ENCODE assay signal across 21 cellular contexts in genomic region chr22:27151407-27151806, GRCh38.
DNase-seq lines count a peak whose midpoint lies in the region; ATAC-seq and TF ChIP-seq lines count a peak whose summit lies in the region.
"Had no signal": no experiment of that assay in that cellular context is flagged by ENCODE, and none has a peak within 500 bp of the region (broad histone marks: within the 10 kb centered on the region; RNA-seq: fewer than 3 reads in every experiment).

No MANE protein-coding gene starts in this region.

- no peak for DNase-seq in PC-9
- no peak for DNase-seq in choroid plexus epithelial cell (ENCODE audit: low read depth)
- no peak for DNase-seq in retinal pigment epithelial cell (ENCODE audit: low read depth)
- DNase-seq in epidermal melanocyte (ENCODE audit: insufficient read length, low spot score), result no peak
- DNase-seq in suprapubic skin (ENCODE audit: low spot score in 2 of 2), result no peak
- DNase-seq: activated CD4-positive, alpha-beta T cell treated with anti-CD3 and anti-CD28 coated beads, Interleukin-2, amount 50 U/mL, for 4 hours; activated naive CD8-positive, alpha-beta T cell treated with anti-CD3 and anti-CD28 coated beads, Interleukin-2, amount 10 ng/mL, durations not matched to agents 7 days and 5 days; DMS53; effector memory CD4-positive, alpha-beta T cell; esophagus squamous epithelium; hippocampal formation; KBM-7; left lung; midbrain; NCI-H1436 treated with DMSO at 0.1 percent for 48 hours; NCI-H526 treated with DMSO at 0.1 percent for 48 hours; pancreas; right lobe of liver had no signal

- no peaks in the 10 kb centered on the region for H3F3A ChIP-seq in PC-9 (ENCODE audit: insufficient read depth, low read depth)

- CTCF ChIA-PET in HEK293 (lab: Yijun Ruan, JAX), result interaction anchor here (0.6 to 2.0 kb wide), 9 partner anchors 20 to 667 kb away, joined by 3 to 8 read pairs (median 4); no protein-coding TSS in a partner anchor
- CTCF ChIA-PET in PC-9 (lab: Charles Lee), result interaction anchor here (0.7 kb wide), 3 partner anchors 9 to 78 kb away, joined by 3 to 8 read pairs (median 7); no protein-coding TSS in a partner anchor

- H3K4me1 ChIP-seq in HEK293 (ENCODE audit: control insufficient read depth, insufficient read depth, low read length) (no peaks in the 10 kb centered on the region), PC-9 (replicated peaks; ENCODE audit: insufficient read depth) (0 out of 2 replicates have a peak, but pooled peaks cover 4% of the 10 kb centered on the region), suprapubic skin (peaks cover 15% of the 10 kb centered on the region)

- 83% methylated on average over 2 of the region's 2 CpGs for WGBS in suprapubic skin

- H3K9me3 ChIP-seq in HEK293 (ENCODE audit: control insufficient read depth, insufficient read depth, low read depth, low read length) (peaks cover 2% of the 10 kb centered on the region; the same call in 1 of the 2 replicates), PC-9 (ENCODE audit: insufficient read depth, low read depth) (no peaks in the 10 kb centered on the region), suprapubic skin (no peaks in the 10 kb centered on the region)
- H3K9me3 ChIP-seq: esophagus squamous epithelium, left lung, pancreas, right lobe of liver had no signal

- no peak overlapping the region for H3K27ac ChIP-seq in HEK293 (ENCODE audit: extremely low read depth, low read depth, low read length)
- H3K27ac ChIP-seq in PC-9, result no peak overlapping the region
- H3K27ac ChIP-seq in suprapubic skin, result no peak overlapping the region
- H3K27ac ChIP-seq: esophagus squamous epithelium, left lung, pancreas, right lobe of liver had no signal

- no peak for ATAC-seq in HG03159 (IDR thresholded peaks at IDR 0.05; ENCODE audit: unreplicated experiment)
- ATAC-seq: left lung; natural killer cell treated with Interleukin-12 subunit alpha and Interleukin-12 subunit beta and Interleukin-15 and Interleukin-18, amount 100 ng/mL, for 72 hours had no signal

- no peaks in the 10 kb centered on the region for H4K20me1 ChIP-seq in PC-9 (ENCODE audit: insufficient read depth)

- H3K36me3 ChIP-seq in HEK293 (ENCODE audit: control insufficient read depth in 2 of 2, insufficient read depth in 1 of 2, low read length in 2 of 2), result no peaks in the 10 kb centered on the region
- no peaks in the 10 kb centered on the region for H3K36me3 ChIP-seq in PC-9 (ENCODE audit: low read depth)
- no peaks in the 10 kb centered on the region for H3K36me3 ChIP-seq in suprapubic skin
- H3K36me3 ChIP-seq: esophagus squamous epithelium, left lung, pancreas, right lobe of liver had no signal

- H3K4me2 ChIP-seq in PC-9, result no peak overlapping the region

- TF ChIP-seq CTCF in HEK293 (tag by site-specific recombination; IDR thresholded peaks at IDR 0.05), result peak; percentile 39
- TF ChIP-seq CTCF in PC-9 (conservative IDR thresholded peaks at IDR 0.05), result peak; percentile 41; the same call in 1 of the 2 replicates
- peak; percentile 1 for TF ChIP-seq CTCF in choroid plexus epithelial cell (conservative IDR thresholded peaks at IDR 0.05; ENCODE audit: low read depth, low read length)
- peak; percentile 24 for TF ChIP-seq CTCF in retinal pigment epithelial cell (conservative IDR thresholded peaks at IDR 0.05; ENCODE audit: low read depth, low read length)
- no peak for TF ChIP-seq CTCF in suprapubic skin (IDR thresholded peaks at IDR 0.05)

- H3K4me3 ChIP-seq in HEK293 (ENCODE audit: low read depth, low read length) (no peak overlapping the region), PC-9 (no peak overlapping the region), choroid plexus epithelial cell (ENCODE audit: low read depth, low read length) (no peak overlapping the region), retinal pigment epithelial cell (ENCODE audit: low read length) (no peak overlapping the region), suprapubic skin (no peak overlapping the region)
- H3K4me3 ChIP-seq: esophagus squamous epithelium, left lung, pancreas, right lobe of liver had no signal

- H2AFZ ChIP-seq in PC-9, result no peak overlapping the region

- no peaks in the 10 kb centered on the region for H3K9me2 ChIP-seq in PC-9 (ENCODE audit: insufficient read depth)

- no TSS peak for BruUV-seq in PC-9 (replicated peaks; lab: Mats Ljungman, UMichigan)

- no peaks in the 10 kb centered on the region for H3K27me3 ChIP-seq in PC-9 (ENCODE audit: insufficient read depth, low read depth)
- H3K27me3 ChIP-seq in suprapubic skin, result peaks cover 16% of the 10 kb centered on the region
- H3K27me3 ChIP-seq: pancreas, right lobe of liver had no signal

- intact Hi-C loops in PC-9 (cut with micrococcal nuclease; ENCODE audit: unreplicated experiment), result no loop called here

- no peak for TF ChIP-seq EP300 in suprapubic skin (IDR thresholded peaks at IDR 0.05)

- TF ChIP-seq POLR2A in suprapubic skin (IDR thresholded peaks at IDR 0.05), result no peak

- POLR2A ChIA-PET in HEK293 (lab: Yijun Ruan, JAX) (interaction anchor here (0.6 to 1.2 kb wide), 3 partner anchors 17 to 474 kb away, joined by 3 to 5 read pairs (median 3); no protein-coding TSS in a partner anchor), PC-9 (lab: Charles Lee; ENCODE audit: unreplicated experiment) (no interaction called here)

- H3K79me2 ChIP-seq in PC-9 (ENCODE audit: low read depth), result no peaks in the 10 kb centered on the region

TF ChIP-seq in HEK293, 187 proteins besides CTCF, POLR2A, EP300 and RAD21:
- TF ChIP-seq PRDM1 (tag by site-specific recombination; IDR thresholded peaks at IDR 0.05), result 0 out of 2 replicates have a peak, but pooled peaks have one; percentile 30
- TF ChIP-seq ZBTB21 (tag by site-specific recombination; IDR thresholded peaks at IDR 0.05), result no peak

Comparison
In these comparisons a context has a peak if more than half of its experiments do, and no peak if none do; other contexts are left out.
1. CTCF ChIP-seq: peak in HEK293 (single experiment), PC-9 (single experiment), choroid plexus epithelial cell (single experiment) and retinal pigment epithelial cell (single experiment); none in suprapubic skin (0 of 2).